In genomic region chr5:154795235-154795596, GRCh38 we compare ENCODE assay signal across 23 cellular contexts. TPM values are rescaled to one million over a fixed set of nuclear protein-coding genes. Genes with fewer than 3 reads are reported as not detected.
DNase-seq lines count a peak whose midpoint lies in the region; ATAC-seq and TF ChIP-seq lines count a peak whose summit lies in the region.
"Had no signal": no experiment of that assay in that cellular context is flagged by ENCODE, and none has a peak within 500 bp of the region (broad histone marks: within the 10 kb centered on the region; RNA-seq: fewer than 3 reads in every experiment).

No MANE protein-coding gene starts in this region.

- intact Hi-C loops in MCF 10A (cut with micrococcal nuclease) = no loop called here
- intact Hi-C loops in breast epithelium (cut with DNase I; ENCODE audit: low total_unique reads) = no loop called here
- intact Hi-C loops in vagina (cut with DNase I) = no loop called here

- H3K9me3 ChIP-seq in breast epithelium (no peaks in the 10 kb centered on the region), hepatocyte (ENCODE audit: low read depth) (no peaks in the 10 kb centered on the region), vagina (no peaks in the 10 kb centered on the region)
- H3K9me3 ChIP-seq: HAP-1, psoas muscle, uterus had no signal

- DNase-seq in MCF 10A (ENCODE audit: unreplicated experiment) = no peak
- no peak for DNase-seq in breast epithelium (ENCODE audit: low spot score in 2 of 2)
- no peak for DNase-seq in chondrocyte (ENCODE audit: low spot score)
- no peak for DNase-seq in hepatocyte (ENCODE audit: low spot score)
- no peak for DNase-seq in vagina (ENCODE audit: extremely low spot score in 2 of 2)
- DNase-seq: activated CD4-positive, alpha-beta T cell treated with anti-CD3 and anti-CD28 coated beads for 4 hours; activated effector memory CD4-positive, alpha-beta T cell treated with anti-CD3 and anti-CD28 coated beads, Interleukin-2, amount 50 U/mL, for 16 hours; DMS53; effector memory CD8-positive, alpha-beta T cell; hypothalamus; islet precursor cell; mammary epithelial cell; natural killer cell; NCI-H1092; psoas muscle; uterus had no signal

- peaks cover 95% of the 10 kb centered on the region for H3K36me3 Mint-ChIP-seq in MCF 10A (ENCODE audit: insufficient read depth, unreplicated experiment)
- peaks cover 39% of the 10 kb centered on the region for H3K36me3 Mint-ChIP-seq in chondrocyte (ENCODE audit: low read depth)

- TF ChIP-seq CTCF in MCF 10A (IDR thresholded peaks at IDR 0.05; ENCODE audit: unreplicated experiment) (no peak), breast epithelium (IDR thresholded peaks at IDR 0.05) (no peak), chondrocyte (IDR thresholded peaks at IDR 0.05) (no peak), hepatocyte (IDR thresholded peaks at IDR 0.05; ENCODE audit: poor library complexity) (no peak), vagina (IDR thresholded peaks at IDR 0.05) (no peak)

- TF ChIP-seq POLR2A in breast epithelium (IDR thresholded peaks at IDR 0.05) (no peak), vagina (IDR thresholded peaks at IDR 0.05) (no peak)

- H3K9me3 Mint-ChIP-seq in MCF 10A (ENCODE audit: unreplicated experiment) (no peaks in the 10 kb centered on the region), chondrocyte (ENCODE audit: low read depth) (no peaks in the 10 kb centered on the region)
- H3K9me3 Mint-ChIP-seq: effector memory CD8-positive, alpha-beta T cell; natural killer cell had no signal

- H3K4me3 Mint-ChIP-seq in MCF 10A (ENCODE audit: unreplicated experiment) (no peak overlapping the region), chondrocyte (ENCODE audit: unreplicated experiment) (no peak overlapping the region)
- H3K4me3 Mint-ChIP-seq: effector memory CD8-positive, alpha-beta T cell; natural killer cell had no signal

- peaks cover 17% of the 10 kb centered on the region for H4K20me1 ChIP-seq in hepatocyte (ENCODE audit: insufficient read depth, poor library complexity, severe bottlenecking)

- no peaks in the 10 kb centered on the region for H3K4me1 ChIP-seq in breast epithelium
- H3K4me1 ChIP-seq in hepatocyte (ENCODE audit: insufficient read depth) = peaks cover 21% of the 10 kb centered on the region
- H3K4me1 ChIP-seq in vagina = no peaks in the 10 kb centered on the region
- H3K4me1 ChIP-seq: HAP-1, psoas muscle had no signal

- H3K27ac ChIP-seq in breast epithelium = peak overlapping the region in 1 of 2 donors; percentile 57
- peak overlapping the region; percentile 79 for H3K27ac ChIP-seq in hepatocyte
- peak overlapping the region; percentile 39 for H3K27ac ChIP-seq in vagina
- H3K27ac ChIP-seq: C4-2B, KMS-11, psoas muscle had no signal

- H3K9me2 ChIP-seq in hepatocyte (replicated peaks; ENCODE audit: insufficient read depth) = no peaks in the 10 kb centered on the region

- H3K27me3 ChIP-seq in breast epithelium = no peaks in the 10 kb centered on the region
- H3K27me3 ChIP-seq in hepatocyte = no peaks in the 10 kb centered on the region
- H3K27me3 ChIP-seq in vagina = no peaks in the 10 kb centered on the region
- H3K27me3 ChIP-seq: uterus had no signal

- H3K4me2 ChIP-seq in hepatocyte = peak overlapping the region; percentile 1
- H3K4me2 ChIP-seq: KMS-11 had no signal

- peaks cover 56% of the 10 kb centered on the region for H3K79me2 ChIP-seq in hepatocyte

- no peaks in the 10 kb centered on the region for H3K27me3 Mint-ChIP-seq in MCF 10A (ENCODE audit: insufficient read depth, unreplicated experiment)
- H3K27me3 Mint-ChIP-seq in chondrocyte (ENCODE audit: low read depth) = no peaks in the 10 kb centered on the region
- H3K27me3 Mint-ChIP-seq: effector memory CD8-positive, alpha-beta T cell had no signal

- TSS peak; percentile 2 for BruUV-seq in MCF 10A (replicated peaks; lab: Mats Ljungman, UMichigan)

- H3K4me3 ChIP-seq in breast epithelium (no peak overlapping the region), hepatocyte (no peak overlapping the region), vagina (no peak overlapping the region)
- H3K4me3 ChIP-seq: HAP-1, psoas muscle, uterus had no signal

- H3K27ac Mint-ChIP-seq in MCF 10A (ENCODE audit: low read depth, unreplicated experiment) (no peak overlapping the region), chondrocyte (ENCODE audit: unreplicated experiment) (peak overlapping the region; percentile 5)

- WGBS in hepatocyte (ENCODE audit: low lambda C conversion rate, missing lambda C conversion rate) = 72% methylated on average over 3 of the region's 3 CpGs

- no peaks in the 10 kb centered on the region for H3K36me3 ChIP-seq in breast epithelium
- no peaks in the 10 kb centered on the region for H3K36me3 ChIP-seq in hepatocyte (replicated peaks; ENCODE audit: insufficient read depth, low read depth)
- peaks cover 0 to 60% of the 10 kb centered on the region in 2 donors for H3K36me3 ChIP-seq in vagina
- H3K36me3 ChIP-seq: uterus had no signal

- CTCF ChIA-PET in MCF 10A (lab: Yijun Ruan, JAX) = no interaction called here

- H3K4me1 Mint-ChIP-seq in MCF 10A (ENCODE audit: insufficient read depth, unreplicated experiment) = no peaks in the 10 kb centered on the region
- H3K4me1 Mint-ChIP-seq in chondrocyte (ENCODE audit: low read depth) = peaks cover 16% of the 10 kb centered on the region

- ATAC-seq in HG02970 (IDR thresholded peaks at IDR 0.05; ENCODE audit: low FRiP score, unreplicated experiment) (no peak), HG03354 (IDR thresholded peaks at IDR 0.05; ENCODE audit: poor library complexity, severe bottlenecking, unreplicated experiment) (no peak), HG02678 (IDR thresholded peaks at IDR 0.05; ENCODE audit: unreplicated experiment) (no peak)
- ATAC-seq: effector memory CD8-positive, alpha-beta T cell; natural killer cell had no signal

- H2AFZ ChIP-seq in hepatocyte = no peak overlapping the region

- POLR2A ChIA-PET in MCF 10A (lab: Yijun Ruan, JAX) = interaction anchor here (0.6 kb wide), 1 partner anchor 117 kb away, joined by 3 read pairs; no protein-coding TSS in a partner anchor

RNA-seq across cellular contexts. Expression of gene LARP1, which starts 40.0 kb away (rescaled TPM):
- total RNA-seq in MCF 10A (2022) (321 and 340 TPM in 2 replicates), breast epithelium (100 to 1,000 TPM in 1 of 3 donors, 10 to 100 TPM in 2; 64.0 to 123 (median 73.7) TPM), chondrocyte (225 to 272 TPM (median 258 TPM) in 3 replicates), hepatocyte (68.4 and 75.0 TPM in 2 replicates), vagina (98.0 TPM)
- 62.9 and 64.7 TPM in 2 replicates for polyA plus RNA-seq in hepatocyte

RNA-seq across cellular contexts. Expression of gene FAXDC2, which starts 55.2 kb away (rescaled TPM):
- total RNA-seq in MCF 10A (2022) (0.79 and 2.1 TPM in 2 replicates), breast epithelium (100 to 1,000 TPM in 1 of 3 donors, 10 to 100 TPM in 2; 43.9 to 117 (median 52.5) TPM), chondrocyte (2.3 to 6.1 TPM (median 2.5 TPM) in 3 replicates), hepatocyte (23.1 and 29.3 TPM in 2 replicates), vagina (35.4 TPM)
- polyA plus RNA-seq in hepatocyte = 27.7 and 28.5 TPM in 2 replicates
- total RNA-seq: A673 had no signal
